ENCODE assay signal across 11 cellular contexts in genomic region chr2:119694470-119694993, GRCh38. TPM values are rescaled to one million over a fixed set of nuclear protein-coding genes. Genes with fewer than 3 reads are reported as not detected.
DNase-seq lines count a peak whose midpoint lies in the region; ATAC-seq, FAIRE-seq and TF ChIP-seq lines count a peak whose summit lies in the region.
"Had no signal": no experiment of that assay in that cellular context is flagged by ENCODE, and none has a peak within 500 bp of the region (broad histone marks: within the 10 kb centered on the region; RNA-seq: fewer than 3 reads in every experiment).

No MANE protein-coding gene starts in this region.

- POLR2A ChIA-PET in CD4-positive, alpha-beta T cell (lab: Charles Lee), result interaction anchor here (0.6 to 3.3 kb wide), 7 partner anchors 9 to 1955 kb away, joined by 3 to 40 read pairs (median 5); partner anchors contain the start of genes CLASP1, PTPN4 and TMEM177
- POLR2A ChIA-PET in activated CD4-positive, alpha-beta memory T cell treated with anti-CD3 and anti-CD28 coated beads for 36 hours (lab: Charles Lee), result no interaction called here

- H3K9me3 ChIP-seq in CD4-positive, alpha-beta T cell (ENCODE audit: control insufficient read depth, low read length), result no peaks in the 10 kb centered on the region

- H3K27ac Mint-ChIP-seq in CD4-positive, alpha-beta T cell, result peak overlapping the region; percentile 71
- peak overlapping the region; percentile 22 for H3K27ac Mint-ChIP-seq in nephron progenitor cell
- no peak overlapping the region for H3K27ac Mint-ChIP-seq in activated CD4-positive, alpha-beta memory T cell treated with anti-CD3 and anti-CD28 coated beads for 36 hours

- peak overlapping the region in 8 of 59 donors; percentile 2 to 26 (median 8) for H3K4me3 ChIP-seq in dorsolateral prefrontal cortex
- H3K4me3 ChIP-seq: K562 had no signal

- H3K4me1 Mint-ChIP-seq in CD4-positive, alpha-beta T cell (ENCODE audit: low read depth), result peaks cover 50% of the 10 kb centered on the region
- peaks cover 34% of the 10 kb centered on the region for H3K4me1 Mint-ChIP-seq in nephron progenitor cell
- peaks cover 29% of the 10 kb centered on the region for H3K4me1 Mint-ChIP-seq in activated CD4-positive, alpha-beta memory T cell treated with anti-CD3 and anti-CD28 coated beads for 36 hours (ENCODE audit: low read depth)

- H3K36me3 Mint-ChIP-seq in CD4-positive, alpha-beta T cell (ENCODE audit: low read depth), result peaks cover 1% of the 10 kb centered on the region
- peaks cover 4% of the 10 kb centered on the region for H3K36me3 Mint-ChIP-seq in nephron progenitor cell (ENCODE audit: low read depth)
- H3K36me3 Mint-ChIP-seq in activated CD4-positive, alpha-beta memory T cell treated with anti-CD3 and anti-CD28 coated beads for 36 hours, result no peaks in the 10 kb centered on the region

- TF ChIP-seq CTCF in CD4-positive, alpha-beta T cell (IDR thresholded peaks at IDR 0.05), result no peak
- TF ChIP-seq CTCF in dorsolateral prefrontal cortex (IDR thresholded peaks at IDR 0.05 in 54 of 56, conservative IDR thresholded peaks at IDR 0.05 in 2 of 56; ENCODE audit: low read depth in 1 of 56, partially characterized antibody in 56 of 56) (no peak), nephron progenitor cell (IDR thresholded peaks at IDR 0.05) (no peak)

- no peaks in the 10 kb centered on the region for H3K9me3 Mint-ChIP-seq in CD4-positive, alpha-beta T cell
- H3K9me3 Mint-ChIP-seq in nephron progenitor cell, result no peaks in the 10 kb centered on the region
- no peaks in the 10 kb centered on the region for H3K9me3 Mint-ChIP-seq in activated CD4-positive, alpha-beta memory T cell treated with anti-CD3 and anti-CD28 coated beads for 36 hours

- ATAC-seq in CD4-positive, alpha-beta T cell (ENCODE audit: poor library complexity), result peak; percentile 6
- no peak for ATAC-seq in GM21367 (IDR thresholded peaks at IDR 0.05; ENCODE audit: unreplicated experiment)
- ATAC-seq: K562 had no signal

- no peak overlapping the region for H3K27ac ChIP-seq in CD4-positive, alpha-beta T cell (ENCODE audit: low read depth, low read length)
- peak overlapping the region in 48 of 59 donors; percentile 4 to 83 (median 58) for H3K27ac ChIP-seq in dorsolateral prefrontal cortex

- peak overlapping the region; percentile 83 for H3K4me3 Mint-ChIP-seq in CD4-positive, alpha-beta T cell
- peak overlapping the region; percentile 12 for H3K4me3 Mint-ChIP-seq in nephron progenitor cell
- H3K4me3 Mint-ChIP-seq in activated CD4-positive, alpha-beta memory T cell treated with anti-CD3 and anti-CD28 coated beads for 36 hours, result no peak overlapping the region

- H3K27me3 ChIP-seq in CD4-positive, alpha-beta T cell (ENCODE audit: control insufficient read depth, insufficient read depth, low read length), result no peaks in the 10 kb centered on the region
- no peaks in the 10 kb centered on the region for H3K27me3 ChIP-seq in dorsolateral prefrontal cortex

- intact Hi-C loops in CD4-positive, alpha-beta T cell (cut with DNase I, micrococcal nuclease), result no loop called here
- intact Hi-C loops in dorsolateral prefrontal cortex (cut with DNase I), result no loop called here
- intact Hi-C loops in activated CD4-positive, alpha-beta memory T cell treated with anti-CD3 and anti-CD28 coated beads for 36 hours (cut with micrococcal nuclease), result no loop called here

- no peak for DNase-seq in CD4-positive, alpha-beta T cell
- DNase-seq in HuH-7 (ENCODE audit: low spot score), result peak; percentile 51
- no peak for DNase-seq in dorsolateral prefrontal cortex
- DNase-seq in nephron progenitor cell, result no peak
- DNase-seq in activated CD4-positive, alpha-beta memory T cell treated with anti-CD3 and anti-CD28 coated beads for 36 hours, result no peak
- no peak for DNase-seq in H54 (ENCODE audit: insufficient read length, low spot score)
- DNase-seq: activated CD4-positive, alpha-beta T cell treated with anti-CD3 and anti-CD28 coated beads, Interleukin-2, amount 50 U/mL, for 48 hours; activated gamma-delta T cell; cerebellar nuclear complex had no signal

- FAIRE-seq in H54 (lab: Jason Lieb, UNC), result no peak

- TF ChIP-seq POLR2A in H54 (IDR thresholded peaks at IDR 0.05; ENCODE audit: low read depth, low read length), result no peak

- H3K27me3 Mint-ChIP-seq in CD4-positive, alpha-beta T cell, result no peaks in the 10 kb centered on the region
- peaks cover 4% of the 10 kb centered on the region for H3K27me3 Mint-ChIP-seq in nephron progenitor cell (ENCODE audit: low read depth, poor library complexity)
- no peaks in the 10 kb centered on the region for H3K27me3 Mint-ChIP-seq in activated CD4-positive, alpha-beta memory T cell treated with anti-CD3 and anti-CD28 coated beads for 36 hours

- CTCF ChIA-PET in CD4-positive, alpha-beta T cell (lab: Charles Lee), result interaction anchor here (0.6 kb wide), 1 partner anchor 296 kb away, joined by 3 read pairs; no protein-coding TSS in a partner anchor
- CTCF ChIA-PET in activated CD4-positive, alpha-beta memory T cell treated with anti-CD3 and anti-CD28 coated beads for 36 hours (lab: Charles Lee), result interaction anchor here (0.9 to 1.2 kb wide), 2 partner anchors 33 to 132 kb away, joined by 3 read pairs; no protein-coding TSS in a partner anchor

RNA-seq across cellular contexts. Expression of gene TMEM177, which starts 15.5 kb away (rescaled TPM):
- total RNA-seq in CD4-positive, alpha-beta T cell, result 1 to 10 TPM; 3.6 to 4.0 TPM
- total RNA-seq in dorsolateral prefrontal cortex, result 10 to 100 TPM; 13.0 to 30.4 (median 20.3) TPM
- 10 to 100 TPM; 13.5 to 14.9 TPM for total RNA-seq in activated CD4-positive, alpha-beta memory T cell treated with anti-CD3 and anti-CD28 coated beads for 36 hours
